27 cellular contexts compared by ENCODE assay signal in the genomic region with DNA sequence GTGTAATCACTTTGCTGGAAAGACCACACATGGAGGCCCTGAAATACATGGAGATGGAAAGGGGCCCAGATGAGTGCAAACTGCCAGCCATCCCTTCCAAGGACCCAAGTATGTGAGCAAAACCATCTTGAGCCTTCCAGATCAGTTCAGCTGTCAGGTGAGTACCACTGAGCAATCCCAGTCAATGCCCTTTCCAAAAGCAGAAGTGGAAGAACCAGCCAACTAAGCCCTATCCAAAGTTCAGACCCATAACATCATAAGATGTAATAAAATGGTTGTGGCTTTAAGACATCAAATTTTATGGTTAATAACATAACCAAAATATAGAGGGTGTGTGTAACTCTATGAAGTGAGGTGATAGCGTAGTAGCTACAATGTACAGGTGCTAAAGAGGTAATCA.
"Had no signal": no experiment of that assay in that cellular context is flagged by ENCODE, and none has a peak within 500 bp of the region (broad histone marks: within the 10 kb centered on the region; RNA-seq: fewer than 3 reads in every experiment).

No MANE protein-coding gene starts in this region.

- H3K36me3 ChIP-seq: left lung, lower lobe of right lung, ovary, right atrium auricular region, tibial nerve, uterus had no signal

- H3K36me3 Mint-ChIP-seq: immature natural killer cell; mesothelial cell of epicardium; naive B cell; natural killer cell treated with Interleukin-12 subunit alpha and Interleukin-12 subunit beta and Interleukin-15 and Interleukin-18, amount 100 ng/mL, for 72 hours; type B pancreatic cell had no signal

- H3K4me1 ChIP-seq: left lung, lower lobe of right lung, right atrium auricular region, tibial nerve, uterus had no signal

- H3K27me3 ChIP-seq: left lung, ovary, right atrium auricular region, tibial nerve, uterus had no signal

- H3K4me1 Mint-ChIP-seq: mesothelial cell of epicardium had no signal

- H3K9me3 ChIP-seq: left lung, lower lobe of right lung, ovary, right atrium auricular region, tibial nerve, uterus had no signal

- DNase-seq: hypothalamus; immature natural killer cell; kidney; left colon; left lung; lower lobe of right lung; mammary epithelial cell; mesendoderm; naive B cell; ovary; stimulated activated CD4-positive, alpha-beta T cell treated with anti-CD3 and anti-CD28 coated beads, Interleukin-12 subunit alpha, Interleukin-12 subunit beta, amount 100 ng/mL, for 4 hours; stimulated activated CD4-positive, alpha-beta T cell treated with anti-CD3 and anti-CD28 coated beads, Interleukin-15, amount 100 ng/mL, for 24 hours; stimulated activated CD4-positive, alpha-beta T cell treated with anti-CD3 and anti-CD28 coated beads, Interleukin-2, amount 100 ng/mL, for 24 hours; stimulated activated CD4-positive, alpha-beta T cell treated with anti-CD3 and anti-CD28 coated beads, Interleukin-4, amount 100 ng/mL, for 1 hour; stimulated activated naive CD4-positive, alpha-beta T cell treated with Interleukin-2 at 50 U/mL for 16 hours; stimulated activated naive CD8-positive, alpha-beta T cell treated with anti-CD3 and anti-CD28 coated beads, Interleukin-15, amount 100 ng/mL, for 72 hours; substantia nigra; uterus had no signal

- H3K4me3 Mint-ChIP-seq: immature natural killer cell; mesothelial cell of epicardium; naive B cell; natural killer cell treated with Interleukin-12 subunit alpha and Interleukin-12 subunit beta and Interleukin-15 and Interleukin-18, amount 100 ng/mL, for 72 hours; stimulated activated naive CD8-positive, alpha-beta T cell treated with anti-CD3 and anti-CD28 coated beads, Interleukin-15, amount 100 ng/mL, for 72 hours; type B pancreatic cell had no signal

- H3K9me3 Mint-ChIP-seq: mesothelial cell of epicardium, type B pancreatic cell had no signal

- H3K27ac Mint-ChIP-seq: immature natural killer cell; mesothelial cell of epicardium; naive B cell; natural killer cell treated with Interleukin-12 subunit alpha and Interleukin-12 subunit beta and Interleukin-15 and Interleukin-18, amount 100 ng/mL, for 72 hours; progenitor cell of endocrine pancreas; stimulated activated naive CD8-positive, alpha-beta T cell treated with anti-CD3 and anti-CD28 coated beads, Interleukin-15, amount 100 ng/mL, for 72 hours; type B pancreatic cell had no signal

- FAIRE-seq: islet of Langerhans, kidney had no signal

- H3K27ac ChIP-seq: left lung, lower lobe of right lung, ovary, right atrium auricular region, skin epidermis, tibial nerve, uterus had no signal

- ATAC-seq: left colon; left lung; lower lobe of right lung; natural killer cell treated with Interleukin-12 subunit alpha and Interleukin-12 subunit beta and Interleukin-15 and Interleukin-18, amount 100 ng/mL, for 72 hours; sciatic nerve; stimulated activated naive CD8-positive, alpha-beta T cell treated with anti-CD3 and anti-CD28 coated beads, Interleukin-15, amount 100 ng/mL, for 72 hours had no signal

- H3K4me3 ChIP-seq: left lung, lower lobe of right lung, ovary, right atrium auricular region, skin epidermis, tibial nerve, uterus had no signal

- H3K27me3 Mint-ChIP-seq: natural killer cell treated with Interleukin-12 subunit alpha and Interleukin-12 subunit beta and Interleukin-15 and Interleukin-18, amount 100 ng/mL, for 72 hours; progenitor cell of endocrine pancreas; stimulated activated naive CD8-positive, alpha-beta T cell treated with anti-CD3 and anti-CD28 coated beads, Interleukin-15, amount 100 ng/mL, for 72 hours had no signal
